ENCODE assay signal across 19 cellular contexts in genomic region chr7:28787116-28787515, GRCh38.
"Had no signal": no experiment of that assay in that cellular context is flagged by ENCODE, and none has a peak within 500 bp of the region (broad histone marks: within the 10 kb centered on the region; RNA-seq: fewer than 3 reads in every experiment).

No MANE protein-coding gene starts in this region.

- H3K4me3 ChIP-seq: ascending aorta, cardiac muscle cell, colonic mucosa, heart left ventricle, mucosa of descending colon, smooth muscle cell had no signal

- FAIRE-seq: endothelial cell of umbilical vein had no signal

- DNase-seq: activated CD4-positive, alpha-beta T cell treated with anti-CD3 and anti-CD28 coated beads for 48 hours; activated naive CD4-positive, alpha-beta T cell treated with Interleukin-2 at 50 U/mL for 16 hours; activated naive CD8-positive, alpha-beta T cell treated with anti-CD3 and anti-CD28 coated beads, Interleukin-2, amount 50 U/mL, for 24 hours; colonic mucosa; effector CD4-positive, alpha-beta T cell; foreskin melanocyte; heart left ventricle; mucosa of descending colon; occipital lobe; right cardiac atrium; stimulated activated naive CD4-positive, alpha-beta T cell treated with Interleukin-2 at 50 U/mL for 16 hours; T1000; trophoblast cell had no signal

- H3K27me3 ChIP-seq: ascending aorta, cardiac muscle cell, colonic mucosa, heart left ventricle had no signal

- H3K9me3 Mint-ChIP-seq: natural killer cell treated with Interleukin-12 subunit alpha and Interleukin-12 subunit beta and Interleukin-15 and Interleukin-18, amount 100 ng/mL, for 72 hours had no signal

- H3K27ac ChIP-seq: ascending aorta, cardiac muscle cell, colonic mucosa, heart left ventricle had no signal

- H3K36me3 ChIP-seq: ascending aorta, cardiac muscle cell, colonic mucosa, heart left ventricle had no signal

- H3K27me3 Mint-ChIP-seq: activated naive CD8-positive, alpha-beta T cell treated with anti-CD3 and anti-CD28 coated beads, Interleukin-2, amount 50 U/mL, for 24 hours; progenitor cell of endocrine pancreas had no signal

- H3K4me1 ChIP-seq: ascending aorta, colonic mucosa had no signal

- H3K27ac Mint-ChIP-seq: activated naive CD8-positive, alpha-beta T cell treated with anti-CD3 and anti-CD28 coated beads, Interleukin-2, amount 50 U/mL, for 24 hours; natural killer cell treated with Interleukin-12 subunit alpha and Interleukin-12 subunit beta and Interleukin-15 and Interleukin-18, amount 100 ng/mL, for 72 hours; progenitor cell of endocrine pancreas had no signal

- H3K4me2 ChIP-seq: smooth muscle cell had no signal

- H3K36me3 Mint-ChIP-seq: natural killer cell treated with Interleukin-12 subunit alpha and Interleukin-12 subunit beta and Interleukin-15 and Interleukin-18, amount 100 ng/mL, for 72 hours had no signal

- H3K9me3 ChIP-seq: ascending aorta, colonic mucosa, heart left ventricle, mucosa of descending colon had no signal

- H3K4me3 Mint-ChIP-seq: activated naive CD8-positive, alpha-beta T cell treated with anti-CD3 and anti-CD28 coated beads, Interleukin-2, amount 50 U/mL, for 24 hours; natural killer cell treated with Interleukin-12 subunit alpha and Interleukin-12 subunit beta and Interleukin-15 and Interleukin-18, amount 100 ng/mL, for 72 hours had no signal
